Comparison of ENCODE assay signal across 23 cellular contexts in genomic region chr15:95503640-95504225, GRCh38.
DNase-seq lines count a peak whose midpoint lies in the region; ATAC-seq and TF ChIP-seq lines count a peak whose summit lies in the region.
"Had no signal": no experiment of that assay in that cellular context is flagged by ENCODE, and none has a peak within 500 bp of the region (broad histone marks: within the 10 kb centered on the region; RNA-seq: fewer than 3 reads in every experiment).

No MANE protein-coding gene starts in this region.

- no peaks in the 10 kb centered on the region for H3K36me3 Mint-ChIP-seq in natural killer cell treated with Interleukin-12 subunit alpha and Interleukin-12 subunit beta and Interleukin-15 and Interleukin-18, amount 100 ng/mL, for 72 hours
- H3K36me3 Mint-ChIP-seq in natural killer cell: no peaks in the 10 kb centered on the region
- no peaks in the 10 kb centered on the region for H3K36me3 Mint-ChIP-seq in T-helper 2 cell treated with Interferon-gamma antibody and Interleukin-4, amounts not matched to agents 5 μg/mL and 100 μg/mL, for 36 hours (ENCODE audit: low read depth)
- H3K36me3 Mint-ChIP-seq: activated naive CD4-positive, alpha-beta T cell treated with anti-CD3 and anti-CD28 coated beads, Interleukin-2, amount 10 ng/mL, durations not matched to agents 7 days and 5 days; mesothelial cell of epicardium had no signal

- peaks cover 4 to 18% of the 10 kb centered on the region in 2 donors for H3K4me1 Mint-ChIP-seq in natural killer cell treated with Interleukin-12 subunit alpha and Interleukin-12 subunit beta and Interleukin-15 and Interleukin-18, amount 100 ng/mL, for 72 hours (ENCODE audit: low read depth in 2 of 2)
- no peaks in the 10 kb centered on the region for H3K4me1 Mint-ChIP-seq in natural killer cell
- peaks cover 16% of the 10 kb centered on the region for H3K4me1 Mint-ChIP-seq in T-helper 2 cell treated with Interferon-gamma antibody and Interleukin-4, amounts not matched to agents 5 μg/mL and 100 μg/mL, for 36 hours (ENCODE audit: low read depth)
- H3K4me1 Mint-ChIP-seq: mesothelial cell of epicardium, neural crest cell had no signal

- H3K27me3 Mint-ChIP-seq in natural killer cell treated with Interleukin-12 subunit alpha and Interleukin-12 subunit beta and Interleukin-15 and Interleukin-18, amount 100 ng/mL, for 72 hours: peaks cover 21 to 26% of the 10 kb centered on the region in 2 donors
- H3K27me3 Mint-ChIP-seq in natural killer cell (ENCODE audit: low read depth in 2 of 2): peaks cover 10 to 28% of the 10 kb centered on the region in 2 donors
- H3K27me3 Mint-ChIP-seq in T-helper 2 cell treated with Interferon-gamma antibody and Interleukin-4, amounts not matched to agents 5 μg/mL and 100 μg/mL, for 36 hours (ENCODE audit: low read depth): no peaks in the 10 kb centered on the region
- H3K27me3 Mint-ChIP-seq: activated naive CD4-positive, alpha-beta T cell treated with anti-CD3 and anti-CD28 coated beads, Interleukin-2, amount 10 ng/mL, durations not matched to agents 7 days and 5 days had no signal

- peak; percentile 83 to 84 for ATAC-seq in natural killer cell treated with Interleukin-12 subunit alpha and Interleukin-12 subunit beta and Interleukin-15 and Interleukin-18, amount 100 ng/mL, for 72 hours
- ATAC-seq in natural killer cell (no peak), GM21619 (IDR thresholded peaks at IDR 0.05; ENCODE audit: unreplicated experiment) (peak; percentile 49), HG03520 (IDR thresholded peaks at IDR 0.05; ENCODE audit: unreplicated experiment) (no peak)
- ATAC-seq: left colon, psoas muscle had no signal

- no peak overlapping the region for H3K27ac ChIP-seq in substantia nigra (ENCODE audit: low read depth, low read length, poor library complexity, severe bottlenecking)
- H3K27ac ChIP-seq: psoas muscle, skin epidermis had no signal

- H3K27ac Mint-ChIP-seq in natural killer cell treated with Interleukin-12 subunit alpha and Interleukin-12 subunit beta and Interleukin-15 and Interleukin-18, amount 100 ng/mL, for 72 hours: no peak overlapping the region
- no peak overlapping the region for H3K27ac Mint-ChIP-seq in natural killer cell
- H3K27ac Mint-ChIP-seq in T-helper 2 cell treated with Interferon-gamma antibody and Interleukin-4, amounts not matched to agents 5 μg/mL and 100 μg/mL, for 36 hours: no peak overlapping the region
- H3K27ac Mint-ChIP-seq: activated naive CD4-positive, alpha-beta T cell treated with anti-CD3 and anti-CD28 coated beads, Interleukin-2, amount 10 ng/mL, durations not matched to agents 7 days and 5 days; mesothelial cell of epicardium had no signal

- no peaks in the 10 kb centered on the region for H3K9me3 Mint-ChIP-seq in natural killer cell treated with Interleukin-12 subunit alpha and Interleukin-12 subunit beta and Interleukin-15 and Interleukin-18, amount 100 ng/mL, for 72 hours
- H3K9me3 Mint-ChIP-seq in natural killer cell: no peaks in the 10 kb centered on the region
- no peaks in the 10 kb centered on the region for H3K9me3 Mint-ChIP-seq in T-helper 2 cell treated with Interferon-gamma antibody and Interleukin-4, amounts not matched to agents 5 μg/mL and 100 μg/mL, for 36 hours
- H3K9me3 Mint-ChIP-seq: activated naive CD4-positive, alpha-beta T cell treated with anti-CD3 and anti-CD28 coated beads, Interleukin-2, amount 10 ng/mL, durations not matched to agents 7 days and 5 days; mesothelial cell of epicardium had no signal

- no peak for TF ChIP-seq CTCF in natural killer cell (IDR thresholded peaks at IDR 0.05)

- H3K4me3 Mint-ChIP-seq in natural killer cell treated with Interleukin-12 subunit alpha and Interleukin-12 subunit beta and Interleukin-15 and Interleukin-18, amount 100 ng/mL, for 72 hours: no peak overlapping the region
- no peak overlapping the region for H3K4me3 Mint-ChIP-seq in natural killer cell
- H3K4me3 Mint-ChIP-seq in T-helper 2 cell treated with Interferon-gamma antibody and Interleukin-4, amounts not matched to agents 5 μg/mL and 100 μg/mL, for 36 hours: no peak overlapping the region
- H3K4me3 Mint-ChIP-seq: activated naive CD4-positive, alpha-beta T cell treated with anti-CD3 and anti-CD28 coated beads, Interleukin-2, amount 10 ng/mL, durations not matched to agents 7 days and 5 days; mesothelial cell of epicardium; neural crest cell had no signal

- intact Hi-C loops in natural killer cell (cut with micrococcal nuclease): no loop called here

- no peak for DNase-seq in natural killer cell treated with Interleukin-12 subunit alpha and Interleukin-12 subunit beta and Interleukin-15 and Interleukin-18, amount 100 ng/mL, for 72 hours (ENCODE audit: low spot score)
- DNase-seq in natural killer cell (no peak), substantia nigra (lab: John Stamatoyannopoulos, UW) (no peak), DMS 273 treated with DMSO at 0.1 percent for 48 hours (lab: John Stamatoyannopoulos, UW) (no peak), COLO829 (ENCODE audit: low spot score) (no peak)
- DNase-seq in T-helper 2 cell treated with Interferon-gamma antibody and Interleukin-4, amounts not matched to agents 5 μg/mL and 100 μg/mL, for 36 hours (ENCODE audit: low spot score): peak; percentile 14
- DNase-seq: activated CD4-positive, alpha-beta T cell treated with anti-CD3 and anti-CD28 coated beads for 48 hours; activated CD8-positive, alpha-beta memory T cell treated with anti-CD3 and anti-CD28 coated beads, Interleukin-2, amount 50 U/mL, for 48 hours; activated naive CD4-positive, alpha-beta T cell treated with anti-CD3 and anti-CD28 coated beads, Interleukin-2, amount 10 ng/mL, durations not matched to agents 7 days and 5 days; DMS153; effector memory CD4-positive, alpha-beta T cell; GF-D8; left colon; NCI-H1105 treated with DMSO at 0.1 percent for 48 hours; NCI-H2107; NCI-H524; psoas muscle; stimulated activated CD4-positive, alpha-beta T cell treated with anti-CD3 and anti-CD28 coated beads, Interleukin-4, amount 100 ng/mL, for 1 hour had no signal

Comparison
In these comparisons a context has a peak if more than half of its experiments do, and no peak if none do; other contexts are left out.
1. ATAC-seq: peak in natural killer cell treated with Interleukin-12 subunit alpha and Interleukin-12 subunit beta and Interleukin-15 and Interleukin-18, amount 100 ng/mL, for 72 hours (2 of 2) and GM21619 (single experiment); none in natural killer cell (0 of 3) and HG03520 (single experiment).